Comparison of ENCODE assay signal across 11 cellular contexts in the genomic region with DNA sequence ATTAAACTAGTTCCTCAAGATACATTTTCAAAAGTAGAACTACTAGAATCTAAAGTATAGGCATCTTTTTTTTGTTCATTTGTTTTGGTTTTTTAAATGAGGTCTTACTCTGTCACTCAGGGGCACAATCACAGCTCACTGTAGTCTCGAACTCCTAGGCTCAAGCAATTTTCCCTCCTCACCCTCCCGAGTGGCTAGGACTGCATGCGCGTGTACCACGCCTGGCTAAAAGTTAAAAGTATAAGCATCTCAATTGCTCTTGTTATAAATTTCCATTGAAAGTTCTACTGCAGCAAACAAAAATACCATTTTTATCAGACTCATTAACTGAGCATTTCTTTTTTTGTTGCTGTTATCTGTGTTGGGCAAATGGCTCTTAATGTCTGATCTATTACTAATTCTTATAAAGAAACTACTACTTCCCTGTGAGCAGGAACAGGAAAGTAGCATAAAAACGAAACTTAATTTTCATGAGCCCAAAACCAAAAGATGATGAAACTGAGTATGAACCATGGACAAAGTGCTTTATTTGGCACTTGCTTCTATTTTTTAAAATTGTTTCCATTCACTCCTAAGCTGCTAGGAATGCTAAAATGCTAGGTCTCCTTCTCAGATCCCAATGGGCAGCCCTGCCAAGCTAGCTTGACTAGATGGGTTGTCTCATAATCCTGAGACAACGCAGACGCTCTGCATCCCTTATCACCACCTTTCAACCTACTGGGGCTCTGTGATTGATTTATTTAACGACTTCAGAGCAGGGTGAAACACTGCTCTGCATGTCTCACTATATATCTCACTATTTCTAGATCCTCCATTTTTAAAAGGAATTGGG. TPM values are rescaled to one million over a fixed set of nuclear protein-coding genes. Genes with fewer than 3 reads are reported as not detected.
A peak's percentile ranks its signal among the peaks of the same experiment; 100 is the strongest.
DNase-seq lines count a peak whose midpoint lies in the region; ATAC-seq, FAIRE-seq and TF ChIP-seq lines count a peak whose summit lies in the region.
"Had no signal": no experiment of that assay in that cellular context is flagged by ENCODE, and none has a peak within 500 bp of the region (broad histone marks: within the 10 kb centered on the region; RNA-seq: fewer than 3 reads in every experiment).

No MANE protein-coding gene starts in this region.

- no peak overlapping the region for H3K4me3 Mint-ChIP-seq in activated naive CD4-positive, alpha-beta T cell treated with anti-CD3 and anti-CD28 coated beads, Interleukin-2, amount 10 ng/mL, durations not matched to agents 7 days and 5 days
- H3K4me3 Mint-ChIP-seq in stimulated activated effector memory CD8-positive, alpha-beta T cell treated with anti-CD3 and anti-CD28 coated beads, Interleukin-12 subunit alpha, Interleukin-12 subunit beta, amount 100 ng/mL, for 72 hours, result peak overlapping the region; percentile 51

- peaks cover 24% of the 10 kb centered on the region for H3K4me1 Mint-ChIP-seq in activated naive CD4-positive, alpha-beta T cell treated with anti-CD3 and anti-CD28 coated beads, Interleukin-2, amount 10 ng/mL, durations not matched to agents 7 days and 5 days
- H3K4me1 Mint-ChIP-seq in stimulated activated effector memory CD8-positive, alpha-beta T cell treated with anti-CD3 and anti-CD28 coated beads, Interleukin-12 subunit alpha, Interleukin-12 subunit beta, amount 100 ng/mL, for 72 hours, result peaks cover 47% of the 10 kb centered on the region

- no peak for TF ChIP-seq CTCF in MM.1S (IDR thresholded peaks at IDR 0.05; ENCODE audit: low read length)

- CTCF ChIA-PET in activated naive CD4-positive, alpha-beta T cell treated with anti-CD3 and anti-CD28 coated beads, Interleukin-2, amount 10 ng/mL, durations not matched to agents 7 days and 5 days (lab: Charles Lee), result interaction anchor here (1.4 kb wide), 1 partner anchor 9 kb away, joined by 3 read pairs; no protein-coding TSS in a partner anchor

- peak overlapping the region; percentile 85 for H3K27ac Mint-ChIP-seq in activated naive CD4-positive, alpha-beta T cell treated with anti-CD3 and anti-CD28 coated beads, Interleukin-2, amount 10 ng/mL, durations not matched to agents 7 days and 5 days
- peak overlapping the region; percentile 81 for H3K27ac Mint-ChIP-seq in stimulated activated effector memory CD8-positive, alpha-beta T cell treated with anti-CD3 and anti-CD28 coated beads, Interleukin-12 subunit alpha, Interleukin-12 subunit beta, amount 100 ng/mL, for 72 hours

- FAIRE-seq in urothelium cell line (lab: Jason Lieb, UNC), result no peak

- no peaks in the 10 kb centered on the region for H4K20me1 ChIP-seq in MM.1S (ENCODE audit: insufficient read depth, low read length)

- H3K27ac ChIP-seq in MM.1S (ENCODE audit: low read length), result no peak overlapping the region
- H3K27ac ChIP-seq: VCaP had no signal

- peaks cover 47% of the 10 kb centered on the region for H3K36me3 Mint-ChIP-seq in activated naive CD4-positive, alpha-beta T cell treated with anti-CD3 and anti-CD28 coated beads, Interleukin-2, amount 10 ng/mL, durations not matched to agents 7 days and 5 days
- peaks cover 71% of the 10 kb centered on the region for H3K36me3 Mint-ChIP-seq in stimulated activated effector memory CD8-positive, alpha-beta T cell treated with anti-CD3 and anti-CD28 coated beads, Interleukin-12 subunit alpha, Interleukin-12 subunit beta, amount 100 ng/mL, for 72 hours

- no peaks in the 10 kb centered on the region for H3K27me3 Mint-ChIP-seq in activated naive CD4-positive, alpha-beta T cell treated with anti-CD3 and anti-CD28 coated beads, Interleukin-2, amount 10 ng/mL, durations not matched to agents 7 days and 5 days

- peak; percentile 81 for ATAC-seq in stimulated activated effector memory CD8-positive, alpha-beta T cell treated with anti-CD3 and anti-CD28 coated beads, Interleukin-12 subunit alpha, Interleukin-12 subunit beta, amount 100 ng/mL, for 72 hours
- no peak for ATAC-seq in HG03139 (IDR thresholded peaks at IDR 0.05; ENCODE audit: unreplicated experiment)

- H3K9ac ChIP-seq in MM.1S (ENCODE audit: low read length), result no peak overlapping the region

- no peak overlapping the region for H3K4me3 ChIP-seq in MM.1S (ENCODE audit: low read length)
- H3K4me3 ChIP-seq: BLaER1 treated with 17β-estradiol and CSF1 and Interleukin-3, amounts not matched to agents 10 nM and 100 nM had no signal

- no peaks in the 10 kb centered on the region for H3K9me3 ChIP-seq in MM.1S (replicated peaks; ENCODE audit: insufficient read depth, low read length)

- no peak for DNase-seq in activated naive CD4-positive, alpha-beta T cell treated with anti-CD3 and anti-CD28 coated beads, Interleukin-2, amount 10 ng/mL, durations not matched to agents 7 days and 5 days
- no peak for DNase-seq in activated naive CD4-positive, alpha-beta T cell treated with anti-CD3 and anti-CD28 coated beads, Interleukin-2, amount 50 U/mL, for 16 hours
- DNase-seq in MM.1S (peak; percentile 19), amniotic epithelial cell (ENCODE audit: low read depth) (peak; percentile 83), HT-29 (ENCODE audit: low spot score) (no peak), urothelium cell line (ENCODE audit: low spot score) (no peak)
- DNase-seq in stimulated activated effector memory CD8-positive, alpha-beta T cell treated with anti-CD3 and anti-CD28 coated beads, Interleukin-12 subunit alpha, Interleukin-12 subunit beta, amount 100 ng/mL, for 72 hours (ENCODE audit: low spot score in 2 of 2), result peak in 1 of 2 donors; percentile 66
- DNase-seq: NCI-H1930 had no signal

- no peaks in the 10 kb centered on the region for H3K9me2 ChIP-seq in MM.1S (replicated peaks; ENCODE audit: insufficient read depth, low read length)

- H3K27me3 ChIP-seq in MM.1S (replicated peaks; ENCODE audit: insufficient read depth, low read length), result no peaks in the 10 kb centered on the region
- H3K27me3 ChIP-seq: BLaER1 treated with 17β-estradiol and CSF1 and Interleukin-3, amounts not matched to agents 10 nM and 100 nM had no signal

- peaks cover 22% of the 10 kb centered on the region for H3K79me2 ChIP-seq in MM.1S (ENCODE audit: low read length)

- H2AFZ ChIP-seq in MM.1S (ENCODE audit: low read length), result no peak overlapping the region

- no peaks in the 10 kb centered on the region for H3K36me3 ChIP-seq in MM.1S (replicated peaks; ENCODE audit: insufficient read depth, low read length)

- H3K9me3 Mint-ChIP-seq in activated naive CD4-positive, alpha-beta T cell treated with anti-CD3 and anti-CD28 coated beads, Interleukin-2, amount 10 ng/mL, durations not matched to agents 7 days and 5 days, result no peaks in the 10 kb centered on the region
- H3K9me3 Mint-ChIP-seq in stimulated activated effector memory CD8-positive, alpha-beta T cell treated with anti-CD3 and anti-CD28 coated beads, Interleukin-12 subunit alpha, Interleukin-12 subunit beta, amount 100 ng/mL, for 72 hours, result peaks cover 3% of the 10 kb centered on the region

- peaks cover 10% of the 10 kb centered on the region for H3K4me1 ChIP-seq in MM.1S (ENCODE audit: low read length)

- no peaks in the 10 kb centered on the region for H3F3A ChIP-seq in MM.1S (ENCODE audit: insufficient read depth, low read length)

- peak overlapping the region; percentile 4; the same call in 1 of the 2 replicates for H3K4me2 ChIP-seq in MM.1S (ENCODE audit: low read depth, low read length)

RNA-seq across cellular contexts. Expression of gene TRPC4AP, which starts 36.9 kb away (rescaled TPM):
- 54.6 and 57.2 TPM in 2 replicates for total RNA-seq in HT-29 (2014; rRNA removed; shearing (Covaris generic))

Comparison
In these comparisons a context has a peak if more than half of its experiments do, and no peak if none do; other contexts are left out.
1. DNase-seq: peak in MM.1S (single experiment) and amniotic epithelial cell (single experiment); none in activated naive CD4-positive, alpha-beta T cell treated with anti-CD3 and anti-CD28 coated beads, Interleukin-2, amount 10 ng/mL, durations not matched to agents 7 days and 5 days (single experiment), activated naive CD4-positive, alpha-beta T cell treated with anti-CD3 and anti-CD28 coated beads, Interleukin-2, amount 50 U/mL, for 16 hours (single experiment), HT-29 (single experiment) and urothelium cell line (single experiment).